8 cellular contexts compared by ENCODE assay signal in the genomic region with DNA sequence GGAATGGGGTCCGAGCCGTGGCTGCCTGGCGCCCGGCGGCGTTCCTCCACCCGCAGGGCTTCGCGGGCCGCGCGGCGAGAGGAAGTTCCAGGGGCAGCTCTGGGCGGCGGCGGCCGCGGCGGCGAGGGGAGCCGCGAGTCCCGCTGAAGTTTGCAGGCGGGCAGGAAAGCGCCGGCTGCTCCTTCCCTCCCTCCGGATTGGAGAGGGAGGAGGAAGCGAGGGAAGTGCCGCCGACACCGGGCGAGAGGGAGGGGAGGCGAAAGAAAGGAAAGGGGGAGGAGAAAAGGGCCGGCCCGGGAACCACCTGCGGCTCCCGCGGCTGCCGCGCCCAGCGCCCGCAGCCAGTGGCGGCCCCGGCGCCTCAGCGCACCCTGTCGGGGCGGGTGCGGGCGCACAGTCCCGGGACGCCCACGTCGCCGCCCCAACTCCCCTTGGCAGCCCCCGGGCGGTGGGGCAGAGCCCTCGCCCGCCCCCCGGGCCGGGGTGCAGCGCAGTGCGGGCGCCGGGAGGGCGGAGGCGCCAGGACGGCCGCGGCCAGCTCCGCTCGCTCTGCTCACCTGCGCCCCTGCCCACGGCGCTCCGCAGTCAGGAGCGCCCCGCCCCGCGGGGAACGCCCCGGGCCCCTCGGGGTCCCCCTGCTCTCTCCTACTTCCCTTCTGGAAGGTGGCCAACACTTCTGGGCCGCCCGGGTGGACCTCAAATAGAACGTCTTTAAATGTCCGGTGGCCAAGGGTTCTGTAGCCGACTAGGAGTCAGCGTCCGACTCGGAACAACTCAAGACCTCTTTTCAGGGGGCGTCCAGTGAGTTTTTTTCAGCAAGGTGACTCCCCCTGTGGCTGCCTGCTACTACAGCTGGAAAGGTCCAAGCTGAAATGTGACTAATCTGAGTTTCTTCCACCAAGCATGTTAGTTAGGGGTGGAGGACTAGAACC.
DNase-seq lines count a peak whose midpoint lies in the region; ATAC-seq and TF ChIP-seq lines count a peak whose summit lies in the region.

No MANE protein-coding gene starts in this region.

- H3K27me3 Mint-ChIP-seq in activated CD4-positive, alpha-beta T cell treated with anti-CD3 and anti-CD28 coated beads, Interleukin-2, amount 10 ng/mL, durations not matched to agents 24 days and 14 days, result peaks cover 57% of the 10 kb centered on the region
- H3K27me3 Mint-ChIP-seq in endodermal cell (ENCODE audit: insufficient read depth), result peaks cover 12% of the 10 kb centered on the region
- peaks cover 25 to 29% of the 10 kb centered on the region in 2 donors for H3K27me3 Mint-ChIP-seq in stimulated activated naive B cell treated with anti-CD40 and anti-IgM and Interleukin-4, amounts not matched to agents 10 μg/mL and 1 μg/mL and 100 μg/mL, for 72 hours

- peaks cover 3% of the 10 kb centered on the region for H3K4me1 Mint-ChIP-seq in activated CD4-positive, alpha-beta T cell treated with anti-CD3 and anti-CD28 coated beads, Interleukin-2, amount 10 ng/mL, durations not matched to agents 24 days and 14 days
- peaks cover 6% of the 10 kb centered on the region for H3K4me1 Mint-ChIP-seq in endodermal cell
- H3K4me1 Mint-ChIP-seq in stimulated activated naive B cell treated with anti-CD40 and anti-IgM and Interleukin-4, amounts not matched to agents 10 μg/mL and 1 μg/mL and 100 μg/mL, for 72 hours, result peaks cover 5 to 7% of the 10 kb centered on the region in 2 donors

- intact Hi-C loops in activated CD4-positive, alpha-beta T cell treated with anti-CD3 and anti-CD28 coated beads, Interleukin-2, amount 10 ng/mL, durations not matched to agents 24 days and 14 days (cut with micrococcal nuclease), result loop anchor here (1.0 to 5.0 kb wide), 4 partner anchors 38 to 669 kb away; no protein-coding TSS in a partner anchor

- ATAC-seq in GM18861 (IDR thresholded peaks at IDR 0.05; ENCODE audit: unreplicated experiment) (peak; percentile 37), HG03025 (IDR thresholded peaks at IDR 0.05; ENCODE audit: low FRiP score, unreplicated experiment) (peak; percentile 54)
- ATAC-seq in stimulated activated naive B cell treated with anti-CD40 and anti-IgM and Interleukin-4, amounts not matched to agents 10 μg/mL and 1 μg/mL and 100 μg/mL, for 72 hours (replicated peaks), result peak; percentile 66

- H3K9ac ChIP-seq in endodermal cell (ENCODE audit: extremely low read depth, low read length, poor library complexity, severe bottlenecking), result peak overlapping the region; percentile 61

- DNase-seq in Ammon's horn (ENCODE audit: low spot score) (peak; percentile 48), NCI-H2171 treated with DMSO at 0.1 percent for 48 hours (lab: John Stamatoyannopoulos, UW) (peak; percentile 79), endodermal cell (peak; percentile 91), medulla oblongata (ENCODE audit: extremely low spot score) (peak; percentile 40)
- DNase-seq in activated CD4-positive, alpha-beta T cell treated with anti-CD3 and anti-CD28 coated beads, Interleukin-2, amount 10 ng/mL, durations not matched to agents 24 days and 14 days, result peak; percentile 81
- peak; percentile 39 for DNase-seq in stimulated activated naive B cell treated with anti-CD40 and anti-IgM and Interleukin-4, amounts not matched to agents 10 μg/mL and 1 μg/mL and 100 μg/mL, for 72 hours

- H3K4me3 Mint-ChIP-seq in activated CD4-positive, alpha-beta T cell treated with anti-CD3 and anti-CD28 coated beads, Interleukin-2, amount 10 ng/mL, durations not matched to agents 24 days and 14 days, result peak overlapping the region; percentile 83
- peak overlapping the region; percentile 85 for H3K4me3 Mint-ChIP-seq in endodermal cell
- H3K4me3 Mint-ChIP-seq in stimulated activated naive B cell treated with anti-CD40 and anti-IgM and Interleukin-4, amounts not matched to agents 10 μg/mL and 1 μg/mL and 100 μg/mL, for 72 hours, result peak overlapping the region; percentile 86 to 92

- peak overlapping the region; percentile 55 for H3K27ac Mint-ChIP-seq in activated CD4-positive, alpha-beta T cell treated with anti-CD3 and anti-CD28 coated beads, Interleukin-2, amount 10 ng/mL, durations not matched to agents 24 days and 14 days
- H3K27ac Mint-ChIP-seq in endodermal cell, result peak overlapping the region; percentile 88
- peak overlapping the region; percentile 72 for H3K27ac Mint-ChIP-seq in stimulated activated naive B cell treated with anti-CD40 and anti-IgM and Interleukin-4, amounts not matched to agents 10 μg/mL and 1 μg/mL and 100 μg/mL, for 72 hours

- H3K4me1 ChIP-seq in endodermal cell (ENCODE audit: control insufficient read depth, insufficient read depth, low read length), result no peaks in the 10 kb centered on the region

- peaks cover 4% of the 10 kb centered on the region for H3K36me3 ChIP-seq in endodermal cell (ENCODE audit: control insufficient read depth, insufficient read depth, low read length)

- no peaks in the 10 kb centered on the region for H3K36me3 Mint-ChIP-seq in activated CD4-positive, alpha-beta T cell treated with anti-CD3 and anti-CD28 coated beads, Interleukin-2, amount 10 ng/mL, durations not matched to agents 24 days and 14 days (ENCODE audit: low read depth)
- H3K36me3 Mint-ChIP-seq in endodermal cell (ENCODE audit: low read depth), result no peaks in the 10 kb centered on the region
- H3K36me3 Mint-ChIP-seq in stimulated activated naive B cell treated with anti-CD40 and anti-IgM and Interleukin-4, amounts not matched to agents 10 μg/mL and 1 μg/mL and 100 μg/mL, for 72 hours, result no peaks in the 10 kb centered on the region

- H3K4me3 ChIP-seq in endodermal cell (ENCODE audit: low read length), result peak overlapping the region; percentile 92

- peaks cover 14% of the 10 kb centered on the region for H3K9me3 ChIP-seq in endodermal cell (ENCODE audit: control insufficient read depth, low read length)

- peak; percentile 40 for TF ChIP-seq CTCF in endodermal cell (conservative IDR thresholded peaks at IDR 0.05)

- H3K27ac ChIP-seq in endodermal cell (ENCODE audit: low read depth, low read length), result peak overlapping the region; percentile 72

- H3K27me3 ChIP-seq in endodermal cell (ENCODE audit: control insufficient read depth, insufficient read depth, low read length, poor library complexity, severe bottlenecking), result no peaks in the 10 kb centered on the region

- no peaks in the 10 kb centered on the region for H3K9me3 Mint-ChIP-seq in activated CD4-positive, alpha-beta T cell treated with anti-CD3 and anti-CD28 coated beads, Interleukin-2, amount 10 ng/mL, durations not matched to agents 24 days and 14 days
- H3K9me3 Mint-ChIP-seq in endodermal cell, result no peaks in the 10 kb centered on the region
- no peaks in the 10 kb centered on the region for H3K9me3 Mint-ChIP-seq in stimulated activated naive B cell treated with anti-CD40 and anti-IgM and Interleukin-4, amounts not matched to agents 10 μg/mL and 1 μg/mL and 100 μg/mL, for 72 hours

- WGBS in endodermal cell (ENCODE audit: insufficient coverage in 1 of 2, insufficient read length in 1 of 2), 2 experiments, result 1% methylated on average over 25 to 92 of the region's 92 CpGs

Comparison
In these comparisons a context has a peak if more than half of its experiments do, and no peak if none do; other contexts are left out.
1. Peak in every context shown above with its lines: DNase-seq, ATAC-seq, H3K4me3 ChIP-seq and H3K27ac ChIP-seq.
2. DNase-seq: peak in every context shown above with its lines; median percentile 91 in endodermal cell; 81 in activated CD4-positive, alpha-beta T cell treated with anti-CD3 and anti-CD28 coated beads, Interleukin-2, amount 10 ng/mL, durations not matched to agents 24 days and 14 days; 79 in NCI-H2171 treated with DMSO at 0.1 percent for 48 hours; 48 in Ammon's horn; 40 in medulla oblongata; 39 in stimulated activated naive B cell treated with anti-CD40 and anti-IgM and Interleukin-4, amounts not matched to agents 10 μg/mL and 1 μg/mL and 100 μg/mL, for 72 hours.